ENCODE assay signal across 6 cellular contexts in the genomic region with DNA sequence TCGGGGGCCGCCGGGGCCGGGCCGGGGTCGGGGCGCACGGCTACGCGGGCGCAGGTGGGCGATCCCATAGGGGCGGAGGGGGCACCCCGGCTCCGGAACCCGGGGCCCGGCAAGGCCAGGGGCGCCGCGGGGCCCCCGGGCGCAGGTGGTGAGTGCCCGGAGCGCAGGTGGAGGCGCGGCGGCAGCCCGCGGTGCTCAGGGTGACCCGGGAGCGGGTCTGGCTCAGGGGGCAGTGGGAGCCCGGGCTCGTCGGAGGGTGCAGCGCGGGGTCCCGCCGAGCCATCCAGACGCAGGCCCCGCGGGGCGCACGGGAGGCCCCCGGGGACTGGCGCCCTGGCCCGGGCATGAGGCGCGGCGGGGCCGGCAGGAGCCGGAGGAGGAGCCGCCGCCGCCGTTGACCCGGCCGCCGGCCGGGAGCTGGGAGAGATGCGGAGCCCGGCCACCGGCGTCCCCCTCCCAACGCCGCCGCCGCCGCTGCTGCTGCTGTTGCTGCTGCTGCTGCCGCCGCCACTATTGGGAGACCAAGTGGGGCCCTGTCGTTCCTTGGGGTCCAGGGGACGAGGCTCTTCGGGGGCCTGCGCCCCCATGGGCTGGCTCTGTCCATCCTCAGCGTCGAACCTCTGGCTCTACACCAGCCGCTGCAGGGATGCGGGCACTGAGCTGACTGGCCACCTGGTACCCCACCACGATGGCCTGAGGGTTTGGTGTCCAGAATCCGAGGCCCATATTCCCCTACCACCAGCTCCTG.
DNase-seq lines count a peak whose midpoint lies in the region; ATAC-seq and TF ChIP-seq lines count a peak whose summit lies in the region.

No MANE protein-coding gene starts in this region.

- no peaks in the 10 kb centered on the region for H3K9me3 ChIP-seq in RWPE2 (ENCODE audit: severe bottlenecking)

- peaks cover 77% of the 10 kb centered on the region for H3K27me3 Mint-ChIP-seq in activated naive CD4-positive, alpha-beta T cell treated with anti-CD3 and anti-CD28 coated beads, Interleukin-2, amount 10 ng/mL, durations not matched to agents 7 days and 5 days

- no peaks in the 10 kb centered on the region for H3K27me3 ChIP-seq in RWPE2 (ENCODE audit: insufficient read depth, poor library complexity, severe bottlenecking)

- no peak for TF ChIP-seq CTCF in RWPE2 (IDR thresholded peaks at IDR 0.05; ENCODE audit: poor library complexity, severe bottlenecking)

- ATAC-seq in RWPE2 (ENCODE audit: low read depth), result peak; percentile 15; the same call in 1 of the 3 replicates

- H3K4me1 ChIP-seq in RWPE2 (ENCODE audit: insufficient read depth, poor library complexity, severe bottlenecking), result peaks cover 19% of the 10 kb centered on the region

- peak overlapping the region; percentile 62 for H3K4me3 ChIP-seq in RWPE2 (ENCODE audit: severe bottlenecking)

- H3K36me3 ChIP-seq in RWPE2 (ENCODE audit: low read depth), result 0 out of 2 replicates have a peak, but pooled peaks cover 3% of the 10 kb centered on the region

- CTCF ChIA-PET in activated naive CD4-positive, alpha-beta T cell treated with anti-CD3 and anti-CD28 coated beads, Interleukin-2, amount 10 ng/mL, durations not matched to agents 7 days and 5 days (lab: Charles Lee), result interaction anchor here (1.0 kb wide), 2 partner anchors 10 to 149 kb away, joined by 3 to 4 read pairs; no protein-coding TSS in a partner anchor

- H3K27ac ChIP-seq in RWPE2 (ENCODE audit: poor library complexity, severe bottlenecking), result peak overlapping the region; percentile 28

- H3K9me3 Mint-ChIP-seq in activated naive CD4-positive, alpha-beta T cell treated with anti-CD3 and anti-CD28 coated beads, Interleukin-2, amount 10 ng/mL, durations not matched to agents 7 days and 5 days, result no peaks in the 10 kb centered on the region

- peaks cover 5% of the 10 kb centered on the region for H3K4me1 Mint-ChIP-seq in activated naive CD4-positive, alpha-beta T cell treated with anti-CD3 and anti-CD28 coated beads, Interleukin-2, amount 10 ng/mL, durations not matched to agents 7 days and 5 days

- DNase-seq in activated naive CD4-positive, alpha-beta T cell treated with anti-CD3 and anti-CD28 coated beads, Interleukin-2, amount 10 ng/mL, durations not matched to agents 7 days and 5 days, result peak; percentile 34
- DNase-seq in activated naive CD4-positive, alpha-beta T cell treated with anti-CD3 and anti-CD28 coated beads, Interleukin-2, amount 50 U/mL, for 16 hours, result no peak
- DNase-seq in RWPE2 (ENCODE audit: low spot score) (no peak), iPS-NIHi11 (ENCODE audit: low spot score) (peak; percentile 81), glomerular visceral epithelial cell (ENCODE audit: extremely low spot score) (no peak), SIG-M5 treated with dmso at 0.1 percent for 504 hours (lab: John Stamatoyannopoulos, UW; ENCODE audit: unreplicated experiment) (no peak)

- no peaks in the 10 kb centered on the region for H3K36me3 Mint-ChIP-seq in activated naive CD4-positive, alpha-beta T cell treated with anti-CD3 and anti-CD28 coated beads, Interleukin-2, amount 10 ng/mL, durations not matched to agents 7 days and 5 days

- H3K27ac Mint-ChIP-seq in activated naive CD4-positive, alpha-beta T cell treated with anti-CD3 and anti-CD28 coated beads, Interleukin-2, amount 10 ng/mL, durations not matched to agents 7 days and 5 days, result no peak overlapping the region

- H3K4me3 Mint-ChIP-seq in activated naive CD4-positive, alpha-beta T cell treated with anti-CD3 and anti-CD28 coated beads, Interleukin-2, amount 10 ng/mL, durations not matched to agents 7 days and 5 days, result peak overlapping the region; percentile 62

Comparison
In these comparisons a context has a peak if more than half of its experiments do, and no peak if none do; other contexts are left out.
1. DNase-seq: peak in activated naive CD4-positive, alpha-beta T cell treated with anti-CD3 and anti-CD28 coated beads, Interleukin-2, amount 10 ng/mL, durations not matched to agents 7 days and 5 days (single experiment) and iPS-NIHi11 (single experiment); none in activated naive CD4-positive, alpha-beta T cell treated with anti-CD3 and anti-CD28 coated beads, Interleukin-2, amount 50 U/mL, for 16 hours (single experiment), RWPE2 (single experiment), glomerular visceral epithelial cell (single experiment) and SIG-M5 treated with dmso at 0.1 percent for 504 hours (single experiment).